Comparison of ENCODE assay signal across 18 cellular contexts in the genomic region with DNA sequence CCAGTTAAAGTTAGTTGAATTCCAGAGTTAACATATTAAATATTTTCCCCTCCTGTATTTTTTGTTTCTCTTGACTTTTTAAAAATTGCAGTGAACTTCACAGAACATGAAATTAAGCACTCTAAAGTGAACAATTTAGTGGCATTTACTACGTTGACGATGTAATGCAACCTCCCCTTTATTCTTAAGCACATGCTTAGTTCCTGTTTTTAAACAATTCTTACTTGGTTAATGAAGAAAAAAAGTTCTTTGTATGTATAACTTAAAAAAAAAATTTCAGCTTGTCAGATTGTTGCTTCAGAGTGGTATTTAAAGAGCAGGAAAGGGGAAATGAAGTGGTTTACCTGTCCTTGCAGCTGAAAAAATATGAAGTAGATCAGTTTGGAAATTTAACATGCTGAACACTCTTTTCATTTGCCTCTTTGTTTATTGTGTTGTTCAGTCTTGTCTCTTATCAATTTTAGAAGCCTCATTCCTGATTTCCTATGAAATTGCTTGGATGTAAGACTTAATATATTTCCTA.
"Had no signal": no experiment of that assay in that cellular context is flagged by ENCODE, and none has a peak within 500 bp of the region (broad histone marks: within the 10 kb centered on the region; RNA-seq: fewer than 3 reads in every experiment).

No MANE protein-coding gene starts in this region.

- H3K27me3 ChIP-seq: cardiac muscle cell, hepatocyte, neutrophil, pancreas, stomach, vagina had no signal

- H3K9me3 ChIP-seq: neutrophil, pancreas, stomach, vagina had no signal

- H3K27ac ChIP-seq: cardiac muscle cell, epithelial cell of prostate, hepatocyte, neutrophil, pancreas, stomach, vagina had no signal

- H3K36me3 ChIP-seq: cardiac muscle cell, neutrophil, pancreas, stomach, vagina had no signal

- H3K9me3 Mint-ChIP-seq: activated naive CD8-positive, alpha-beta T cell treated with anti-CD3 and anti-CD28 coated beads for 36 hours; activated T-helper 1 cell treated with anti-CD3 and anti-CD28 coated beads, Interleukin-12 subunit alpha, Interleukin-12 subunit beta, Interleukin-2, Interleukin-4 antibody, amounts not matched to agents 30 ng/mL and 10 ng/mL and 1 ng/mL, durations not matched to agents 14 hours and 24 hours and 36 hours; effector memory CD8-positive, alpha-beta T cell; natural killer cell treated with Interleukin-12 subunit alpha and Interleukin-12 subunit beta and Interleukin-15 and Interleukin-18, amount 100 ng/mL, for 72 hours had no signal

- H3K27me3 Mint-ChIP-seq: activated naive CD8-positive, alpha-beta T cell treated with anti-CD3 and anti-CD28 coated beads for 36 hours had no signal

- H3K4me3 Mint-ChIP-seq: activated naive CD8-positive, alpha-beta T cell treated with anti-CD3 and anti-CD28 coated beads for 36 hours; activated T-helper 1 cell treated with anti-CD3 and anti-CD28 coated beads, Interleukin-12 subunit alpha, Interleukin-12 subunit beta, Interleukin-2, Interleukin-4 antibody, amounts not matched to agents 30 ng/mL and 10 ng/mL and 1 ng/mL, durations not matched to agents 14 hours and 24 hours and 36 hours; effector memory CD8-positive, alpha-beta T cell; natural killer cell treated with Interleukin-12 subunit alpha and Interleukin-12 subunit beta and Interleukin-15 and Interleukin-18, amount 100 ng/mL, for 72 hours had no signal

- H3K4me3 ChIP-seq: cardiac muscle cell, hepatocyte, pancreas, smooth muscle cell, stomach, vagina had no signal

- H3K36me3 Mint-ChIP-seq: activated naive CD8-positive, alpha-beta T cell treated with anti-CD3 and anti-CD28 coated beads for 36 hours; natural killer cell treated with Interleukin-12 subunit alpha and Interleukin-12 subunit beta and Interleukin-15 and Interleukin-18, amount 100 ng/mL, for 72 hours had no signal

- DNase-seq: activated CD4-positive, alpha-beta T cell treated with anti-CD3 and anti-CD28 coated beads, Interleukin-2, amount 50 U/mL, for 48 hours; activated naive CD8-positive, alpha-beta T cell treated with anti-CD3 and anti-CD28 coated beads for 36 hours; activated T-cell treated with anti-CD3 and anti-CD28 coated beads for 4 hours; amniotic stem cell; effector memory CD8-positive, alpha-beta T cell; foreskin fibroblast; pancreas; stimulated activated CD4-positive, alpha-beta T cell treated with anti-CD3 and anti-CD28 coated beads, Interleukin-4, amount 100 ng/mL, for 1 hour; stomach had no signal

- H3K4me1 Mint-ChIP-seq: activated naive CD8-positive, alpha-beta T cell treated with anti-CD3 and anti-CD28 coated beads for 36 hours had no signal

- ATAC-seq: effector memory CD8-positive, alpha-beta T cell; natural killer cell treated with Interleukin-12 subunit alpha and Interleukin-12 subunit beta and Interleukin-15 and Interleukin-18, amount 100 ng/mL, for 72 hours; pancreas; sciatic nerve had no signal

- H3K27ac Mint-ChIP-seq: activated naive CD8-positive, alpha-beta T cell treated with anti-CD3 and anti-CD28 coated beads for 36 hours; activated T-helper 1 cell treated with anti-CD3 and anti-CD28 coated beads, Interleukin-12 subunit alpha, Interleukin-12 subunit beta, Interleukin-2, Interleukin-4 antibody, amounts not matched to agents 30 ng/mL and 10 ng/mL and 1 ng/mL, durations not matched to agents 14 hours and 24 hours and 36 hours; effector memory CD8-positive, alpha-beta T cell; natural killer cell treated with Interleukin-12 subunit alpha and Interleukin-12 subunit beta and Interleukin-15 and Interleukin-18, amount 100 ng/mL, for 72 hours had no signal

- H3K4me1 ChIP-seq: pancreas, vagina had no signal
